ENCODE assay signal across 1 cellular context in genomic region chr14:103520269-103520656, GRCh38.
TF ChIP-seq lines count a peak whose summit lies in the region.

No MANE protein-coding gene starts in this region.

TF ChIP-seq in H1, 55 proteins besides CTCF, POLR2A, EP300 and RAD21:
- no peak for TF ChIP-seq TBP (IDR thresholded peaks at IDR 0.05; ENCODE audit: low read depth, low read length)
- no peak for TF ChIP-seq USF2 (IDR thresholded peaks at IDR 0.05; ENCODE audit: low read length)
- 0 out of 2 replicates have a peak, but pooled peaks have one; percentile 24 for TF ChIP-seq POLR2AphosphoS5 (IDR thresholded peaks at IDR 0.05; ENCODE audit: low read depth, low read length)
- no peak for TF ChIP-seq CBX5 (IDR thresholded peaks at IDR 0.05; ENCODE audit: low read depth, low read length)
- TF ChIP-seq TCF12 (IDR thresholded peaks at IDR 0.05; ENCODE audit: low read depth, low read length) = no peak
- no peak for TF ChIP-seq PHF8 (conservative IDR thresholded peaks at IDR 0.05; ENCODE audit: low read depth, low read length)
TF ChIP-seq in H1: peak in this region for 1.
